Comparison of ENCODE assay signal across 12 cellular contexts in genomic region chr17:57369509-57369945, GRCh38.
A peak's percentile ranks its signal among the peaks of the same experiment; 100 is the strongest.
DNase-seq lines count a peak whose midpoint lies in the region; ATAC-seq and TF ChIP-seq lines count a peak whose summit lies in the region.
"Had no signal": no experiment of that assay in that cellular context is flagged by ENCODE, and none has a peak within 500 bp of the region (broad histone marks: within the 10 kb centered on the region; RNA-seq: fewer than 3 reads in every experiment).

No MANE protein-coding gene starts in this region.

- RAD21 ChIA-PET in HCT116 (lab: Charles Lee; ENCODE audit: low non-redundant PET in 1 of 2, low total read pairs in 2 of 2, uncharacterized antibody in 2 of 2, unreplicated experiment in 2 of 2): no interaction called here

- H3K9me3 ChIP-seq in HCT116 (ENCODE audit: control insufficient read depth in 1 of 2, insufficient read depth in 1 of 2, low read depth in 1 of 2, low read length in 2 of 2) (peaks cover 4 to 9% of the 10 kb centered on the region in 2 experiments; a peak in 2 of 4 replicates), mesodermal cell (ENCODE audit: control insufficient read depth, low read length) (peaks cover 12% of the 10 kb centered on the region)
- no peaks in the 10 kb centered on the region for H3K9me3 ChIP-seq in CD8-positive, alpha-beta memory T cell (ENCODE audit: low read length)

- H3K27ac ChIP-seq in HCT116 (ENCODE audit: low read depth, low read length): no peak overlapping the region
- peak overlapping the region; percentile 80 for H3K27ac ChIP-seq in mesodermal cell (ENCODE audit: low read depth, low read length, severe bottlenecking)
- no peak overlapping the region for H3K27ac ChIP-seq in CD8-positive, alpha-beta memory T cell (ENCODE audit: low read depth, low read length)
- H3K27ac ChIP-seq: stomach, VCaP had no signal

- H3K27me3 ChIP-seq in HCT116 (ENCODE audit: insufficient read depth, low read length): no peaks in the 10 kb centered on the region
- H3K27me3 ChIP-seq in CD8-positive, alpha-beta memory T cell (ENCODE audit: insufficient read depth, low read length, poor library complexity, severe bottlenecking): no peaks in the 10 kb centered on the region
- H3K27me3 ChIP-seq: stomach had no signal

- POLR2A ChIA-PET in HCT116 (lab: Charles Lee): no interaction called here
- POLR2A ChIA-PET in CD8-positive, alpha-beta memory T cell (lab: Charles Lee): no interaction called here

- H3K9me3 Mint-ChIP-seq in CD8-positive, alpha-beta memory T cell: no peaks in the 10 kb centered on the region
- peaks cover 6% of the 10 kb centered on the region for H3K9me3 Mint-ChIP-seq in activated CD8-positive, alpha-beta memory T cell treated with anti-CD3 and anti-CD28 coated beads, Interleukin-2, amount 10 ng/mL, durations not matched to agents 7 days and 5 days (ENCODE audit: low read depth)
- H3K9me3 Mint-ChIP-seq: activated naive CD4-positive, alpha-beta T cell treated with anti-CD3 and anti-CD28 coated beads, Interleukin-2, amount 50 U/mL, for 24 hours had no signal

- CTCF ChIA-PET in HCT116 (lab: Charles Lee): interaction anchor here (1.2 kb wide), 1 partner anchor 126 kb away, joined by 4 read pairs; no protein-coding TSS in a partner anchor
- CTCF ChIA-PET in CD8-positive, alpha-beta memory T cell (lab: Charles Lee): no interaction called here
- CTCF ChIA-PET in activated CD8-positive, alpha-beta memory T cell treated with anti-CD3 and anti-CD28 coated beads, Interleukin-2, amount 10 ng/mL, durations not matched to agents 7 days and 5 days (lab: Charles Lee): interaction anchor here (0.9 kb wide), 1 partner anchor 127 kb away, joined by 3 read pairs; no protein-coding TSS in a partner anchor

- no peak for TF ChIP-seq CTCF in HCT116 (IDR thresholded peaks at IDR 0.05 in 2 of 3, conservative IDR thresholded peaks at IDR 0.05 in 1 of 3; ENCODE audit: borderline replicate concordance in 1 of 3, insufficient read depth in 1 of 3, low read depth in 2 of 3, low read length in 2 of 3)

- BruUV-seq in HCT116 (replicated peaks; lab: Mats Ljungman, UMichigan): no TSS peak

- no peak overlapping the region for H3K27ac Mint-ChIP-seq in CD8-positive, alpha-beta memory T cell
- H3K27ac Mint-ChIP-seq in activated CD8-positive, alpha-beta memory T cell treated with anti-CD3 and anti-CD28 coated beads, Interleukin-2, amount 10 ng/mL, durations not matched to agents 7 days and 5 days: no peak overlapping the region
- H3K27ac Mint-ChIP-seq: activated naive CD4-positive, alpha-beta T cell treated with anti-CD3 and anti-CD28 coated beads, Interleukin-2, amount 50 U/mL, for 24 hours had no signal

- 85 to 100% methylated on average over 2 of the region's 2 CpGs for WGBS in mesodermal cell (ENCODE audit: insufficient coverage in 2 of 2), 2 experiments

- H3K4me3 Mint-ChIP-seq in CD8-positive, alpha-beta memory T cell: no peak overlapping the region
- no peak overlapping the region for H3K4me3 Mint-ChIP-seq in activated CD8-positive, alpha-beta memory T cell treated with anti-CD3 and anti-CD28 coated beads, Interleukin-2, amount 10 ng/mL, durations not matched to agents 7 days and 5 days
- H3K4me3 Mint-ChIP-seq: activated naive CD4-positive, alpha-beta T cell treated with anti-CD3 and anti-CD28 coated beads, Interleukin-2, amount 50 U/mL, for 24 hours had no signal

- H4K20me1 ChIP-seq in HCT116 (ENCODE audit: insufficient read depth): no peaks in the 10 kb centered on the region

- no peaks in the 10 kb centered on the region for H3K27me3 Mint-ChIP-seq in CD8-positive, alpha-beta memory T cell
- H3K27me3 Mint-ChIP-seq in activated CD8-positive, alpha-beta memory T cell treated with anti-CD3 and anti-CD28 coated beads, Interleukin-2, amount 10 ng/mL, durations not matched to agents 7 days and 5 days: no peaks in the 10 kb centered on the region
- H3K27me3 Mint-ChIP-seq: activated naive CD4-positive, alpha-beta T cell treated with anti-CD3 and anti-CD28 coated beads, Interleukin-2, amount 50 U/mL, for 24 hours had no signal

- no peak overlapping the region for H3K4me3 ChIP-seq in HCT116 (replicated peaks in 1 of 2; ENCODE audit: low read depth in 1 of 2, low read length in 2 of 2)
- no peak overlapping the region for H3K4me3 ChIP-seq in mesodermal cell (ENCODE audit: extremely low read depth, insufficient read depth, low read length, poor library complexity, severe bottlenecking)
- no peak overlapping the region for H3K4me3 ChIP-seq in CD8-positive, alpha-beta memory T cell (ENCODE audit: low read length)
- H3K4me3 ChIP-seq: stomach had no signal

- H3K9me2 ChIP-seq in HCT116 (ENCODE audit: insufficient read depth): no peaks in the 10 kb centered on the region

- 0 out of 4 replicates have a peak, but pooled peaks cover 0 to 9% of the 10 kb centered on the region in 2 experiments for H3K36me3 ChIP-seq in HCT116 (ENCODE audit: control insufficient read depth in 1 of 2, insufficient read depth in 2 of 2, low read length in 2 of 2)
- H3K36me3 ChIP-seq in mesodermal cell (ENCODE audit: control insufficient read depth, insufficient read depth, low read length): peaks cover 10% of the 10 kb centered on the region
- no peaks in the 10 kb centered on the region for H3K36me3 ChIP-seq in CD8-positive, alpha-beta memory T cell (ENCODE audit: insufficient read depth, low read length)
- H3K36me3 ChIP-seq: stomach had no signal

- H3K4me2 ChIP-seq in HCT116 (ENCODE audit: low read length): peak overlapping the region; percentile 6; the same call in 1 of the 2 replicates

- H3K9ac ChIP-seq in HCT116 (ENCODE audit: low read length): no peak overlapping the region

- H2AFZ ChIP-seq in HCT116 (ENCODE audit: low read depth, low read length, poor library complexity, severe bottlenecking): no peak overlapping the region

- H3K79me2 ChIP-seq in HCT116 (ENCODE audit: insufficient read depth, low read length): peaks cover 6% of the 10 kb centered on the region; the same call in 1 of the 2 replicates

- TF ChIP-seq RAD21 in HCT116 (IDR thresholded peaks at IDR 0.05; ENCODE audit: low read depth): no peak

- H3K4me1 ChIP-seq in HCT116 (ENCODE audit: control insufficient read depth in 1 of 2, insufficient read depth in 2 of 2, low read length in 2 of 2): peaks cover 57 to 80% of the 10 kb centered on the region in 2 experiments
- H3K4me1 ChIP-seq in mesodermal cell (ENCODE audit: control insufficient read depth, insufficient read depth, low read length, poor library complexity, severe bottlenecking): peaks cover 49% of the 10 kb centered on the region
- H3K4me1 ChIP-seq in CD8-positive, alpha-beta memory T cell (ENCODE audit: insufficient read depth, low read length): no peaks in the 10 kb centered on the region

- H3K4me1 Mint-ChIP-seq in CD8-positive, alpha-beta memory T cell: peaks cover 14 to 30% (median 27%) of the 10 kb centered on the region in 3 donors
- peaks cover 14% of the 10 kb centered on the region for H3K4me1 Mint-ChIP-seq in activated CD8-positive, alpha-beta memory T cell treated with anti-CD3 and anti-CD28 coated beads, Interleukin-2, amount 10 ng/mL, durations not matched to agents 7 days and 5 days

- TF ChIP-seq POLR2A in HCT116 (IDR thresholded peaks at IDR 0.05; ENCODE audit: borderline replicate concordance, extremely low read depth, insufficient read depth, insufficient read length): no peak

- DNase-seq in EH (ENCODE audit: low read depth) (peak; percentile 21), HCT116 (ENCODE audit: low read depth, low spot score) (no peak), amniotic epithelial cell (ENCODE audit: low read depth) (peak; percentile 74), HuH-7 (ENCODE audit: low spot score) (no peak)
- DNase-seq in CD8-positive, alpha-beta memory T cell: no peak
- no peak for DNase-seq in activated CD8-positive, alpha-beta memory T cell treated with anti-CD3 and anti-CD28 coated beads, Interleukin-2, amount 10 ng/mL, durations not matched to agents 7 days and 5 days
- DNase-seq: NCI-H82, stomach had no signal

- H3K36me3 Mint-ChIP-seq in CD8-positive, alpha-beta memory T cell: peaks cover 0 to 12% (median 8%) of the 10 kb centered on the region in 3 donors
- H3K36me3 Mint-ChIP-seq in activated CD8-positive, alpha-beta memory T cell treated with anti-CD3 and anti-CD28 coated beads, Interleukin-2, amount 10 ng/mL, durations not matched to agents 7 days and 5 days: peaks cover 17% of the 10 kb centered on the region

- intact Hi-C loops in HCT116 (cut with micrococcal nuclease): no loop called here

- no peak for ATAC-seq in HCT116
- no peak for ATAC-seq in GM21529 (IDR thresholded peaks at IDR 0.05; ENCODE audit: unreplicated experiment)
- ATAC-seq in activated CD8-positive, alpha-beta memory T cell treated with anti-CD3 and anti-CD28 coated beads, Interleukin-2, amount 10 ng/mL, durations not matched to agents 7 days and 5 days: no peak

TF ChIP-seq in HCT116, 20 proteins besides CTCF, POLR2A, EP300 and RAD21:
- TF ChIP-seq CBX3 (IDR thresholded peaks at IDR 0.05; ENCODE audit: low read depth): no peak
- no peak for TF ChIP-seq ELF1 (IDR thresholded peaks at IDR 0.05; ENCODE audit: borderline replicate concordance, low read depth)
- TF ChIP-seq ZFX (IDR thresholded peaks at IDR 0.05): no peak
- TF ChIP-seq REST (IDR thresholded peaks at IDR 0.05; ENCODE audit: low read depth): no peak
- no peak for TF ChIP-seq SIN3A (IDR thresholded peaks at IDR 0.05; ENCODE audit: low read depth)

Comparison
In these comparisons a context has a peak if more than half of its experiments do, and no peak if none do; other contexts are left out.
1. DNase-seq: peak in EH (single experiment) and amniotic epithelial cell (single experiment); none in HCT116 (single experiment), CD8-positive, alpha-beta memory T cell (0 of 5), HuH-7 (single experiment) and activated CD8-positive, alpha-beta memory T cell treated with anti-CD3 and anti-CD28 coated beads, Interleukin-2, amount 10 ng/mL, durations not matched to agents 7 days and 5 days (single experiment).